In the genomic region with DNA sequence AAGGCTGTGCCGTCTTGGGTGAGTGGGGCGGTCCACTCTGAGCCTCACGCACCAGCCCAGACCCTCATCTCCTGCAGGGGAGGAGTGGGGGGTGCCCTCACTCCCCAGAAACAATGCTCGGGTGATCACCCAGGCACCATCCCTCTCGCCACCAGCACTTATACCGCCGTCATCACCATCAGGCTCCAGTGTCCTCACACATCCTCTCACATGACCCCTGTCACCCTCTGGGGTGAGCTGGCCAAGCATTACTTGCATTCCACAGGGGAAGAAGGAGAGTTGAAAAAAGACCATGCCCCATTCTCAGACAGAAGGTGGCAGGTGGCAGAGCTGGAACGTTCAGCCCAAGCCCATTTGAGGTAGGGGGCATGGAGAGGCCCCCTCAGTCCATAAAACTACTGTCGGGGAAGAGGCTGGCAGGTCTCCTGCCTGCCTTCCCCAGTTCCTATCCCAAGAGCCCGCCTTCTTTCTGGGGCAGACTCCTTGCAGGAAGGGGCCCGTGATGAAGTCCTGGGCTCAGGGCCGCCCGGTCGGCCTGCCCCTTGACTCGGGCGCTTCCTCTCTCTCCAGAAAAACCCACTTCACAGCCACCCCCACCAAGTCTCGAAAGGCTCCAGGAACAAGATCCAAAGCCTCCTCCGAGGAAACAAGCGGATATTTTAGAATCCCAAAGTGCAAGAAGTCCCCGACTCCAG, we compare ENCODE assay signal across 12 cellular contexts.
"Had no signal": no experiment of that assay in that cellular context is flagged by ENCODE, and none has a peak within 500 bp of the region (broad histone marks: within the 10 kb centered on the region; RNA-seq: fewer than 3 reads in every experiment).

No MANE protein-coding gene starts in this region.

- H3K4me1 ChIP-seq: adrenal gland, gastroesophageal sphincter, upper lobe of left lung had no signal

- H3K4me3 Mint-ChIP-seq: central memory CD8-positive, alpha-beta T cell; effector memory CD8-positive, alpha-beta T cell; stimulated activated naive B cell treated with anti-CD40 and anti-IgM and Interleukin-4, amounts not matched to agents 10 μg/mL and 1 μg/mL and 100 μg/mL, for 72 hours had no signal

- H3K4me2 ChIP-seq: SK-N-SH had no signal

- H3K27ac Mint-ChIP-seq: effector memory CD8-positive, alpha-beta T cell had no signal

- H3K4me3 ChIP-seq: adrenal gland, gastroesophageal sphincter, upper lobe of left lung had no signal

- H3K36me3 Mint-ChIP-seq: stimulated activated naive B cell treated with anti-CD40 and anti-IgM and Interleukin-4, amounts not matched to agents 10 μg/mL and 1 μg/mL and 100 μg/mL, for 72 hours had no signal

- H3K27me3 ChIP-seq: neutrophil, upper lobe of left lung had no signal

- H3K36me3 ChIP-seq: adrenal gland, gastroesophageal sphincter, neutrophil, upper lobe of left lung had no signal

- H3K9me3 ChIP-seq: adrenal gland, gastroesophageal sphincter, neutrophil, SK-N-SH, upper lobe of left lung had no signal

- H3K9me3 Mint-ChIP-seq: central memory CD8-positive, alpha-beta T cell; effector memory CD8-positive, alpha-beta T cell had no signal

- H3K4me1 Mint-ChIP-seq: central memory CD8-positive, alpha-beta T cell; stimulated activated naive B cell treated with anti-CD40 and anti-IgM and Interleukin-4, amounts not matched to agents 10 μg/mL and 1 μg/mL and 100 μg/mL, for 72 hours had no signal

- H3K27ac ChIP-seq: adrenal gland, gastroesophageal sphincter, neutrophil, upper lobe of left lung had no signal

- DNase-seq: activated naive CD4-positive, alpha-beta T cell treated with anti-CD3 and anti-CD28 coated beads, Interleukin-2, amount 50 U/mL, for 16 hours; adrenal gland; effector memory CD8-positive, alpha-beta T cell; hippocampal formation; SK-N-SH; stimulated activated CD4-positive, alpha-beta T cell treated with anti-CD3 and anti-CD28 coated beads, Interleukin-1b, Interleukin-23, amount 100 ng/mL, for 48 hours; stimulated activated naive B cell treated with anti-CD40 and anti-IgM and Interleukin-4, amounts not matched to agents 10 μg/mL and 1 μg/mL and 100 μg/mL, for 72 hours; T-helper 1 cell had no signal

- H3K9ac ChIP-seq: SK-N-SH had no signal

- ATAC-seq: effector memory CD8-positive, alpha-beta T cell; gastroesophageal sphincter; stimulated activated naive B cell treated with anti-CD40 and anti-IgM and Interleukin-4, amounts not matched to agents 10 μg/mL and 1 μg/mL and 100 μg/mL, for 72 hours had no signal
